Comparison of ENCODE assay signal across 8 cellular contexts in the genomic region with DNA sequence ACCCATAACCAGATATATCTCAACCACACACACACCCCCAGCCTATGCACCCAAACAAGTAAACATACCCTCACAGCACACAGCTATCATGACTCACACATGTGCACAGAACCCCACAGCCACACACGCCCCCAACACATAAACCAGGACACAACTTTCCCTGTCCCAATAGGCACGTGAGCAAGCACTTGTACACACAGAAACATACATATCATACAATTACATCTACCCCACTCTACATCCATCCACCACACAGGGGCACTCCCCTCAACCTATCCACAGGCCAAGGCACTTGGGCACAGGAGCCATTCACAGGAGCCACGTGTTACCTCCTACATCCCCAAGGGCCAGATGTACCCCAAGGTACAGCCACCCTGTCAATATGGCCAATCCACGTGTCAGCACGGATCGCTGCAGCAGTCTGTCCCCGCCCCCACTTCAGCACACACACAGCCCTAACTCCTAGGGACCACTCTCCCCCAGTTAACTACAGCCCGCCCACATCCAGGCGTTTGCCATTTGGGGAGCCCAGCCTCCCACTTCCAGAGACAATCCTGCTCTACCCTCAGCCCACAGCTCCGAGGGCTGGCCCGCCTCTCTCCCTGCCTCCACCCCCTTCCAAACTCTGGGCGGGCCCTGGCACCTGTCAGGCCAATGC.
DNase-seq lines count a peak whose midpoint lies in the region; ATAC-seq and TF ChIP-seq lines count a peak whose summit lies in the region.

No MANE protein-coding gene starts in this region.

- peak overlapping the region; percentile 49 for H3K4me3 Mint-ChIP-seq in WTC11

- ATAC-seq in HG02840 (IDR thresholded peaks at IDR 0.05; ENCODE audit: low FRiP score, unreplicated experiment) (peak; percentile 29), WTC11 (peak; percentile 32), HG03469 (IDR thresholded peaks at IDR 0.05; ENCODE audit: unreplicated experiment) (no peak)

- no peaks in the 10 kb centered on the region for H3K36me3 Mint-ChIP-seq in WTC11

- TF ChIP-seq CTCF in WTC11 (IDR thresholded peaks at IDR 0.05), result no peak

- POLR2A ChIA-PET in WTC11 (lab: Charles Lee), result no interaction called here

- no peaks in the 10 kb centered on the region for H3K9me3 Mint-ChIP-seq in WTC11

- H3K4me1 Mint-ChIP-seq in WTC11, result peaks cover 19% of the 10 kb centered on the region

- DNase-seq in NCI-H82 (lab: John Stamatoyannopoulos, UW) (peak; percentile 35), NCI-H82 treated with DMSO at 0.1 percent for 48 hours (lab: John Stamatoyannopoulos, UW; ENCODE audit: unreplicated experiment) (no peak), WTC11 (ENCODE audit: low spot score) (peak; percentile 51), occipital lobe (lab: John Stamatoyannopoulos, UW) (peak; percentile 57), NOMO-1 treated with DMSO at 0.1 percent for 48 hours (lab: John Stamatoyannopoulos, UW; ENCODE audit: unreplicated experiment) (no peak), DMS79 treated with DMSO at 0.1 percent for 48 hours (lab: John Stamatoyannopoulos, UW) (no peak)

- H3K27ac Mint-ChIP-seq in WTC11, result no peak overlapping the region

- H3K27me3 Mint-ChIP-seq in WTC11 (ENCODE audit: low read depth), result peaks cover 41% of the 10 kb centered on the region

- CTCF ChIA-PET in WTC11 (lab: Charles Lee), result interaction anchor here (0.6 to 1.6 kb wide), 3 partner anchors 12 to 99 kb away, joined by 3 to 8 read pairs (median 3); no protein-coding TSS in a partner anchor

TF ChIP-seq in WTC11, 78 proteins besides CTCF, POLR2A, EP300 and RAD21:
- TF ChIP-seq, protein P1, sequence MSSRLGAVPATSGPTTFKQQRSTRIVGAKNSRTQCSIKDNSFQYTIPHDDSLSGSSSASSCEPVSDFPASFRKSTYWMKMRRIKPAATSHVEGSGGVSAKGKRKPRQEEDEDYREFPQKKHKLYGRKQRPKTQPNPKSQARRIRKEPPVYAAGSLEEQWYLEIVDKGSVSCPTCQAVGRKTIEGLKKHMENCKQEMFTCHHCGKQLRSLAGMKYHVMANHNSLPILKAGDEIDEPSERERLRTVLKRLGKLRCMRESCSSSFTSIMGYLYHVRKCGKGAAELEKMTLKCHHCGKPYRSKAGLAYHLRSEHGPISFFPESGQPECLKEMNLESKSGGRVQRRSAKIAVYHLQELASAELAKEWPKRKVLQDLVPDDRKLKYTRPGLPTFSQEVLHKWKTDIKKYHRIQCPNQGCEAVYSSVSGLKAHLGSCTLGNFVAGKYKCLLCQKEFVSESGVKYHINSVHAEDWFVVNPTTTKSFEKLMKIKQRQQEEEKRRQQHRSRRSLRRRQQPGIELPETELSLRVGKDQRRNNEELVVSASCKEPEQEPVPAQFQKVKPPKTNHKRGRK (CRISPR knock-in tag; IDR thresholded peaks at IDR 0.05; ENCODE audit: borderline replicate concordance), result no peak

Comparison
In these comparisons a context has a peak if more than half of its experiments do, and no peak if none do; other contexts are left out.
1. DNase-seq: peak in NCI-H82 (single experiment), WTC11 (single experiment) and occipital lobe (single experiment); none in NCI-H82 treated with DMSO at 0.1 percent for 48 hours (single experiment), NOMO-1 treated with DMSO at 0.1 percent for 48 hours (single experiment) and DMS79 treated with DMSO at 0.1 percent for 48 hours (single experiment).